ENCODE assay signal across 12 cellular contexts in the genomic region with DNA sequence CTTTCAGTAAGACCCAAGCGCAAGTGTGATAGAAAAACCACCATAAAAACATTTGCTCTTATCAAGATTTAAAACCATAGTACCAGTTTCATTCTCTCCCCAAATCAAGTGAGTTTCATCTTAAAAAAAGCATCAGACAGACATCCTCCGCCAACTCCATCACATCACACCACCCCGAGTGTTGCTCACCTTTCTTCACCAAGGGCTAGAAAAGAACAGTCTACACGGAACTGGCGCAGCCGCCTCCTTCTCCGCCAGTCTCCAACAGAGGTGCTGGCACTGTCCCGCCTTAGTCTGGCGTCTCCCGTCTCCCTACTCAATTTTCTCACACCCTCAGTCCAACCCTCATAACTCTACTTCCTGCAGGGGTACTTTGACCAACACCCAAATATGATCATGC. TPM values are rescaled to one million over a fixed set of nuclear protein-coding genes. Genes with fewer than 3 reads are reported as not detected.
DNase-seq lines count a peak whose midpoint lies in the region; ATAC-seq and TF ChIP-seq lines count a peak whose summit lies in the region.
"Had no signal": no experiment of that assay in that cellular context is flagged by ENCODE, and none has a peak within 500 bp of the region (broad histone marks: within the 10 kb centered on the region; RNA-seq: fewer than 3 reads in every experiment).

No MANE protein-coding gene starts in this region.

- peak; percentile 77 for ATAC-seq in activated CD8-positive, alpha-beta T cell treated with anti-CD3 and anti-CD28 coated beads, Interleukin-2, amount 10 ng/mL, durations not matched to agents 7 days and 5 days
- ATAC-seq: mucosa of descending colon had no signal

- no peaks in the 10 kb centered on the region for H3K9me3 ChIP-seq in left ventricle myocardium inferior (replicated peaks)
- H3K9me3 ChIP-seq: colonic mucosa, mucosa of descending colon had no signal

- no peaks in the 10 kb centered on the region for H3K27me3 Mint-ChIP-seq in activated CD8-positive, alpha-beta T cell treated with anti-CD3 and anti-CD28 coated beads, Interleukin-2, amount 10 ng/mL, durations not matched to agents 7 days and 5 days (ENCODE audit: low read depth)

- H3K27ac ChIP-seq in caudate nucleus (ENCODE audit: low read depth, low read length) (no peak overlapping the region), left ventricle myocardium inferior (replicated peaks) (no peak overlapping the region)
- H3K27ac ChIP-seq: colonic mucosa had no signal

- TF ChIP-seq CTCF in left ventricle myocardium inferior (IDR thresholded peaks at IDR 0.05; ENCODE audit: borderline replicate concordance) = no peak

- H3K9me3 Mint-ChIP-seq in activated CD8-positive, alpha-beta T cell treated with anti-CD3 and anti-CD28 coated beads, Interleukin-2, amount 10 ng/mL, durations not matched to agents 7 days and 5 days (ENCODE audit: insufficient read depth) = no peaks in the 10 kb centered on the region

- H3K36me3 Mint-ChIP-seq in activated CD8-positive, alpha-beta T cell treated with anti-CD3 and anti-CD28 coated beads, Interleukin-2, amount 10 ng/mL, durations not matched to agents 7 days and 5 days (ENCODE audit: low read depth) = no peaks in the 10 kb centered on the region

- H3K4me1 ChIP-seq in left ventricle myocardium inferior = no peaks in the 10 kb centered on the region
- H3K4me1 ChIP-seq: colonic mucosa had no signal

- DNase-seq in activated T-cell treated with anti-CD3 and anti-CD28 coated beads for 1 hour (ENCODE audit: low read depth) = peak; percentile 13
- no peak for DNase-seq in activated T-cell treated with anti-CD3 and anti-CD28 coated beads for 4 hours
- DNase-seq in activated CD8-positive, alpha-beta T cell treated with anti-CD3 and anti-CD28 coated beads, Interleukin-2, amount 10 ng/mL, durations not matched to agents 7 days and 5 days = peak; percentile 61
- DNase-seq in caudate nucleus (lab: John Stamatoyannopoulos, UW) = peak in 35 of 61 donors; percentile 4 to 85 (median 22)
- peak; percentile 6 for DNase-seq in stimulated activated CD8-positive, alpha-beta memory T cell treated with anti-CD3 and anti-CD28 coated beads, Interleukin-12 subunit alpha, Interleukin-12 subunit beta, amount 100 ng/mL, for 4 hours (ENCODE audit: low read depth)
- no peak for DNase-seq in cerebellum (ENCODE audit: low spot score)
- no peak for DNase-seq in dermis blood vessel endothelial cell
- DNase-seq in left ventricle myocardium inferior = no peak
- DNase-seq: colonic mucosa, mucosa of descending colon, OCI-M1, trophoblast cell had no signal

- no peaks in the 10 kb centered on the region for H3K36me3 ChIP-seq in left ventricle myocardium inferior
- H3K36me3 ChIP-seq: colonic mucosa had no signal

- POLR2A ChIA-PET in activated CD8-positive, alpha-beta T cell treated with anti-CD3 and anti-CD28 coated beads, Interleukin-2, amount 10 ng/mL, durations not matched to agents 7 days and 5 days (lab: Charles Lee) = no interaction called here

- H3K27me3 ChIP-seq in left ventricle myocardium inferior (ENCODE audit: low read depth) = peaks cover 28% of the 10 kb centered on the region
- H3K27me3 ChIP-seq: colonic mucosa had no signal

- H3K4me1 Mint-ChIP-seq in activated CD8-positive, alpha-beta T cell treated with anti-CD3 and anti-CD28 coated beads, Interleukin-2, amount 10 ng/mL, durations not matched to agents 7 days and 5 days (ENCODE audit: low read depth) = peaks cover 15% of the 10 kb centered on the region

- intact Hi-C loops in left ventricle myocardium inferior (cut with micrococcal nuclease) = no loop called here

- peak overlapping the region; percentile 58 for H3K27ac Mint-ChIP-seq in activated CD8-positive, alpha-beta T cell treated with anti-CD3 and anti-CD28 coated beads, Interleukin-2, amount 10 ng/mL, durations not matched to agents 7 days and 5 days

- H3K4me3 Mint-ChIP-seq in activated CD8-positive, alpha-beta T cell treated with anti-CD3 and anti-CD28 coated beads, Interleukin-2, amount 10 ng/mL, durations not matched to agents 7 days and 5 days = peak overlapping the region; percentile 50

- no peak overlapping the region for H3K4me3 ChIP-seq in left ventricle myocardium inferior
- H3K4me3 ChIP-seq: colonic mucosa, mucosa of descending colon had no signal

- CTCF ChIA-PET in activated CD8-positive, alpha-beta T cell treated with anti-CD3 and anti-CD28 coated beads, Interleukin-2, amount 10 ng/mL, durations not matched to agents 7 days and 5 days (lab: Charles Lee) = interaction anchor here (0.9 kb wide), 1 partner anchor 169 kb away, joined by 3 read pairs; no protein-coding TSS in a partner anchor

RNA-seq across cellular contexts. Expression of gene WIPI2, which starts 46.9 kb away (rescaled TPM):
- 10 to 100 TPM; 43.2 to 49.9 TPM for total RNA-seq in activated CD8-positive, alpha-beta T cell treated with anti-CD3 and anti-CD28 coated beads, Interleukin-2, amount 10 ng/mL, durations not matched to agents 7 days and 5 days
- total RNA-seq in cerebellum (33.0 TPM), dermis blood vessel endothelial cell (76.2 and 85.8 TPM in 2 replicates), left ventricle myocardium inferior (46.2 TPM)

Comparison
In these comparisons a context has a peak if more than half of its experiments do, and no peak if none do; other contexts are left out.
1. DNase-seq: peak in activated T-cell treated with anti-CD3 and anti-CD28 coated beads for 1 hour (single experiment), activated CD8-positive, alpha-beta T cell treated with anti-CD3 and anti-CD28 coated beads, Interleukin-2, amount 10 ng/mL, durations not matched to agents 7 days and 5 days (single experiment), caudate nucleus (35 of 61) and stimulated activated CD8-positive, alpha-beta memory T cell treated with anti-CD3 and anti-CD28 coated beads, Interleukin-12 subunit alpha, Interleukin-12 subunit beta, amount 100 ng/mL, for 4 hours (single experiment); none in activated T-cell treated with anti-CD3 and anti-CD28 coated beads for 4 hours (single experiment), cerebellum (single experiment), dermis blood vessel endothelial cell (single experiment) and left ventricle myocardium inferior (single experiment).